1 cellular context compared by ENCODE assay signal in genomic region chr10:46022978-46023702, GRCh38.
TF ChIP-seq lines count a peak whose summit lies in the region.

No MANE protein-coding gene starts in this region.

TF ChIP-seq in HepG2, 621 proteins besides CTCF, POLR2A, EP300 and RAD21 (continued from another document and continues in another):
- TF ChIP-seq SNAPC5 (CRISPR knock-in tag; IDR thresholded peaks at IDR 0.05; ENCODE audit: borderline replicate concordance) (no peak), ELK4 (CRISPR knock-in tag; IDR thresholded peaks at IDR 0.05; ENCODE audit: borderline replicate concordance) (no peak), POLR2G (IDR thresholded peaks at IDR 0.05; ENCODE audit: low read depth, low read length) (peak; percentile 95), ATF1 (CRISPR knock-in tag; IDR thresholded peaks at IDR 0.05) (no peak), DBP (CRISPR knock-in tag; IDR thresholded peaks at IDR 0.05; ENCODE audit: not compliant biosample characterization) (peak; percentile 90), ZNF362 (CRISPR knock-in tag; IDR thresholded peaks at IDR 0.05; ENCODE audit: borderline replicate concordance) (peak; percentile 64; the same call in 1 of the 2 replicates), PRDM15 (CRISPR knock-in tag; IDR thresholded peaks at IDR 0.05) (no peak; the same call in 1 of the 2 replicates), ZNF782 (CRISPR knock-in tag; IDR thresholded peaks at IDR 0.05; ENCODE audit: borderline replicate concordance) (peak; percentile 90), ZSCAN30 (CRISPR knock-in tag; IDR thresholded peaks at IDR 0.05) (no peak), GPN1 (CRISPR knock-in tag; IDR thresholded peaks at IDR 0.05; ENCODE audit: borderline replicate concordance) (no peak), ZNF274 (CRISPR knock-in tag; IDR thresholded peaks at IDR 0.05) (peak; percentile 78; the same call in 1 of the 2 replicates), RBAK (CRISPR knock-in tag; IDR thresholded peaks at IDR 0.05) (peak; percentile 53; the same call in 1 of the 2 replicates), ZNF841 (CRISPR knock-in tag; IDR thresholded peaks at IDR 0.05; ENCODE audit: borderline replicate concordance) (no peak), KLF9 (CRISPR knock-in tag; IDR thresholded peaks at IDR 0.05; ENCODE audit: low read depth) (0 out of 2 replicates have a peak, but pooled peaks have one; percentile 35), UBTF (CRISPR knock-in tag; IDR thresholded peaks at IDR 0.05) (peak; percentile 99), PRDM4 (CRISPR knock-in tag; IDR thresholded peaks at IDR 0.05; ENCODE audit: borderline replicate concordance) (no peak), HNF1B (CRISPR knock-in tag; IDR thresholded peaks at IDR 0.05) (peak; percentile 87), BRF2 (CRISPR knock-in tag; IDR thresholded peaks at IDR 0.05) (no peak), PHF20 (CRISPR knock-in tag; IDR thresholded peaks at IDR 0.05) (no peak), XRCC5 (optimal IDR thresholded peaks at IDR 0.05; ENCODE audit: low read length) (peak; percentile 82), ZNF253 (CRISPR knock-in tag; IDR thresholded peaks at IDR 0.05; ENCODE audit: borderline replicate concordance) (peak; percentile 83; the same call in 1 of the 2 replicates), ELF3 (CRISPR knock-in tag; IDR thresholded peaks at IDR 0.05) (peak; percentile 70), PAWR (CRISPR knock-in tag; IDR thresholded peaks at IDR 0.05; ENCODE audit: borderline replicate concordance) (no peak), ATRX (CRISPR knock-in tag; IDR thresholded peaks at IDR 0.05; ENCODE audit: borderline replicate concordance) (no peak), ZFP82 (CRISPR knock-in tag; IDR thresholded peaks at IDR 0.05; ENCODE audit: borderline replicate concordance) (no peak), TFDP2 (CRISPR knock-in tag; IDR thresholded peaks at IDR 0.05) (peak; percentile 72), ZFX (CRISPR knock-in tag; IDR thresholded peaks at IDR 0.05; ENCODE audit: low read depth) (peak; percentile 77), YEATS4 (CRISPR knock-in tag; IDR thresholded peaks at IDR 0.05; ENCODE audit: borderline replicate concordance) (peak; percentile 70), PREB (CRISPR knock-in tag; IDR thresholded peaks at IDR 0.05) (no peak), TIGD3 (CRISPR knock-in tag; IDR thresholded peaks at IDR 0.05; ENCODE audit: borderline replicate concordance) (0 out of 2 replicates have a peak, but pooled peaks have one; percentile 64), ATF2 (CRISPR knock-in tag; IDR thresholded peaks at IDR 0.05) (peak; percentile 87), ZNF703 (CRISPR knock-in tag; IDR thresholded peaks at IDR 0.05; ENCODE audit: borderline replicate concordance) (no peak)
